ENCODE assay signal across 5 cellular contexts in genomic region chr1:2754597-2754996, GRCh38. TPM values are rescaled to one million over a fixed set of nuclear protein-coding genes. Genes with fewer than 3 reads are reported as not detected.
A peak's percentile ranks its signal among the peaks of the same experiment; 100 is the strongest.
DNase-seq lines count a peak whose midpoint lies in the region; ATAC-seq, FAIRE-seq and TF ChIP-seq lines count a peak whose summit lies in the region.
"Not testable (repeated sequence)": the region's sequence is repeated elsewhere in the genome, so short reads cannot be mapped to it uniquely, and the experiment has no call there.
"Had no signal": no experiment of that assay in that cellular context is flagged by ENCODE, and none has a peak within 500 bp of the region (broad histone marks: within the 10 kb centered on the region; RNA-seq: fewer than 3 reads in every experiment).

No MANE protein-coding gene starts in this region.

- not testable (repeated sequence) for TF ChIP-seq EP300 in sigmoid colon (IDR thresholded peaks at IDR 0.05)

- not testable (repeated sequence) for H3K36me3 ChIP-seq in kidney (ENCODE audit: control insufficient read depth in 1 of 2, insufficient read depth in 2 of 2, low read length in 2 of 2); sigmoid colon; upper lobe of right lung

- intact Hi-C loops in kidney (cut with DNase I); sigmoid colon (cut with DNase I); upper lobe of right lung (cut with DNase I): not testable (repeated sequence)

- not testable (repeated sequence) for H3K9me3 ChIP-seq in kidney (ENCODE audit: control insufficient read depth in 1 of 2, low read length in 2 of 2); sigmoid colon; upper lobe of right lung

- not testable (repeated sequence) for H3K27ac ChIP-seq in kidney (ENCODE audit: low read depth in 2 of 2, low read length in 2 of 2); sigmoid colon; upper lobe of right lung

- not testable (repeated sequence) for H3K4me3 ChIP-seq in kidney (ENCODE audit: low read length in 2 of 2); sigmoid colon; upper lobe of right lung

- peak; percentile 59 for DNase-seq in activated effector memory CD4-positive, alpha-beta T cell treated with anti-CD3 and anti-CD28 coated beads, Interleukin-2, amount 50 U/mL, for 16 hours
- DNase-seq in kidney (peak; percentile 48), sigmoid colon (peak; percentile 51), upper lobe of right lung (peak; percentile 3)

- not testable (repeated sequence) for H3K9ac ChIP-seq in kidney (ENCODE audit: low read length in 2 of 2)

- H3K4me1 ChIP-seq in kidney (ENCODE audit: control insufficient read depth in 1 of 2, insufficient read depth in 1 of 2, low read depth in 1 of 2, low read length in 2 of 2); sigmoid colon; upper lobe of right lung: not testable (repeated sequence)

- TF ChIP-seq CTCF in kidney (IDR thresholded peaks at IDR 0.05; ENCODE audit: borderline replicate concordance, extremely low read depth, insufficient read depth); sigmoid colon (IDR thresholded peaks at IDR 0.05); upper lobe of right lung (IDR thresholded peaks at IDR 0.05): not testable (repeated sequence)

- not testable (repeated sequence) for ATAC-seq in upper lobe of right lung

- TF ChIP-seq POLR2A in sigmoid colon (IDR thresholded peaks at IDR 0.05) = not testable (repeated sequence)

- 21 to 41% methylated on average over 4 to 6 of the region's 10 CpGs for WGBS in sigmoid colon, 2 donors

- H3K27me3 ChIP-seq in sigmoid colon, upper lobe of right lung: not testable (repeated sequence)

- not testable (repeated sequence) for FAIRE-seq in kidney (lab: Jason Lieb, UNC)

RNA-seq across cellular contexts. Expression of gene TTC34, which starts 46.9 kb away (rescaled TPM):
- total RNA-seq in kidney (2.4 TPM), sigmoid colon (under 1 TPM; 0.16 to 0.83 (median 0.63) TPM), upper lobe of right lung (1.3 TPM)
- polyA plus RNA-seq in kidney (ENCODE audit: insufficient read depth, low read depth, low replicate concordance) (0.15 TPM), sigmoid colon (under 1 TPM in 2 of 3 donors, not detected in 1; under 0.01 to 0.57 TPM)
- total RNA-seq: Daoy had no signal

Comparison
In these comparisons a context has a peak if more than half of its experiments do, and no peak if none do; other contexts are left out.
1. DNase-seq: peak in every context shown above with its lines; median percentile 59 in activated effector memory CD4-positive, alpha-beta T cell treated with anti-CD3 and anti-CD28 coated beads, Interleukin-2, amount 50 U/mL, for 16 hours; 51 in sigmoid colon; 48 in kidney; 3 in upper lobe of right lung.